ENCODE assay signal across 12 cellular contexts in the genomic region with DNA sequence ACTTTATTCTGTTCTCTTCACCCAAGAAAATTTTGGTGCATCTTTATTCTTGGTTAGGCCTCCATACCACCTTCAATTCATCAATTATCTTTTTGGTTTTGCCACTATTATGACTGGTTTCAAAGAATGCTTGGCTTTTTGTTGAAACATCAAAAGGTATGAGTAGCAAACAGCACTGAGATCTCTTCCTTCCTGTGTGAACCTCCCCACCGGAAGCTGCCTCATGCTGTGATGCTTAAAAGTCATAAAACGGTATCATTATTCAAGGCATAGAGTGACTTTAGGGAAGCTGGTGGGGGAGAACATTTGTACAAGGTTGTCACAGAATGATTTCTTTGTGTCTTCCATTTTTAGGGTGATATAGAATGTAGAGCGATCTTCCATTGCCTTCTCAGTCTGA.
DNase-seq lines count a peak whose midpoint lies in the region; ATAC-seq and TF ChIP-seq lines count a peak whose summit lies in the region.
"Had no signal": no experiment of that assay in that cellular context is flagged by ENCODE, and none has a peak within 500 bp of the region (broad histone marks: within the 10 kb centered on the region; RNA-seq: fewer than 3 reads in every experiment).

No MANE protein-coding gene starts in this region.

- WGBS in esophagus squamous epithelium, 2 donors = 83 to 92% methylated on average over 3 of the region's 3 CpGs

- H3K36me3 Mint-ChIP-seq in activated T-cell treated with anti-CD3 and anti-CD28 coated beads, Interleukin-2, amount 50 U/mL, for 24 hours (ENCODE audit: low read depth) = peaks cover 9% of the 10 kb centered on the region

- H3K4me3 ChIP-seq in esophagus squamous epithelium = no peak overlapping the region
- H3K4me3 ChIP-seq: cardiac muscle cell, hepatocyte, uterus had no signal

- no peaks in the 10 kb centered on the region for H3K9me3 ChIP-seq in esophagus squamous epithelium
- H3K9me3 ChIP-seq: uterus had no signal

- H3K4me1 Mint-ChIP-seq in activated T-cell treated with anti-CD3 and anti-CD28 coated beads, Interleukin-2, amount 50 U/mL, for 24 hours (ENCODE audit: low read depth) = peaks cover 85% of the 10 kb centered on the region

- H3K27ac Mint-ChIP-seq in activated T-cell treated with anti-CD3 and anti-CD28 coated beads, Interleukin-2, amount 50 U/mL, for 24 hours = peak overlapping the region; percentile 92
- H3K27ac Mint-ChIP-seq: nephron had no signal

- peak; percentile 37 to 58 for DNase-seq in activated CD8-positive, alpha-beta memory T cell treated with anti-CD3 and anti-CD28 coated beads for 4 hours (ENCODE audit: low read depth in 2 of 2)
- no peak for DNase-seq in activated CD8-positive, alpha-beta memory T cell treated with anti-CD3 and anti-CD28 coated beads, Interleukin-2, amount 50 U/mL, for 48 hours
- DNase-seq in activated T-cell treated with anti-CD3 and anti-CD28 coated beads, Interleukin-2, amount 50 U/mL, for 24 hours = peak; percentile 65
- DNase-seq in stimulated activated CD4-positive, alpha-beta T cell treated with anti-CD3 and anti-CD28 coated beads, Interleukin-12 subunit alpha, Interleukin-12 subunit beta, amount 100 ng/mL, for 4 hours = peak; percentile 47
- DNase-seq in NCI-H82 (lab: John Stamatoyannopoulos, UW) (no peak), esophagus squamous epithelium (lab: John Stamatoyannopoulos, UW) (no peak)
- DNase-seq: uterus had no signal

- ATAC-seq in GM18520 (IDR thresholded peaks at IDR 0.05; ENCODE audit: unreplicated experiment) (no peak), HG02885 (IDR thresholded peaks at IDR 0.05; ENCODE audit: poor library complexity, unreplicated experiment) (no peak)

- no peak for TF ChIP-seq POLR2A in esophagus squamous epithelium (IDR thresholded peaks at IDR 0.05)

- intact Hi-C loops in esophagus squamous epithelium (cut with DNase I) = no loop called here

- H3K36me3 ChIP-seq in esophagus squamous epithelium = no peaks in the 10 kb centered on the region
- H3K36me3 ChIP-seq: cardiac muscle cell, uterus had no signal

- H3K9me3 Mint-ChIP-seq in activated T-cell treated with anti-CD3 and anti-CD28 coated beads, Interleukin-2, amount 50 U/mL, for 24 hours = peaks cover 2% of the 10 kb centered on the region
- H3K9me3 Mint-ChIP-seq: nephron had no signal

- H3K27me3 ChIP-seq in esophagus squamous epithelium = no peaks in the 10 kb centered on the region
- H3K27me3 ChIP-seq: cardiac muscle cell, hepatocyte, uterus had no signal

- no peak overlapping the region for H3K27ac ChIP-seq in esophagus squamous epithelium
- H3K27ac ChIP-seq: cardiac muscle cell, hepatocyte, uterus had no signal

- H3K4me3 Mint-ChIP-seq in activated T-cell treated with anti-CD3 and anti-CD28 coated beads, Interleukin-2, amount 50 U/mL, for 24 hours = peak overlapping the region; percentile 30
- H3K4me3 Mint-ChIP-seq: nephron had no signal

- no peak for TF ChIP-seq CTCF in esophagus squamous epithelium (IDR thresholded peaks at IDR 0.05)

- no peaks in the 10 kb centered on the region for H3K27me3 Mint-ChIP-seq in activated T-cell treated with anti-CD3 and anti-CD28 coated beads, Interleukin-2, amount 50 U/mL, for 24 hours

- peaks cover 0 to 33% (median 0%) of the 10 kb centered on the region in 3 donors for H3K4me1 ChIP-seq in esophagus squamous epithelium
- H3K4me1 ChIP-seq: uterus had no signal

Comparison
In these comparisons a context has a peak if more than half of its experiments do, and no peak if none do; other contexts are left out.
1. DNase-seq: peak in activated CD8-positive, alpha-beta memory T cell treated with anti-CD3 and anti-CD28 coated beads for 4 hours (2 of 2), activated T-cell treated with anti-CD3 and anti-CD28 coated beads, Interleukin-2, amount 50 U/mL, for 24 hours (single experiment) and stimulated activated CD4-positive, alpha-beta T cell treated with anti-CD3 and anti-CD28 coated beads, Interleukin-12 subunit alpha, Interleukin-12 subunit beta, amount 100 ng/mL, for 4 hours (single experiment); none in activated CD8-positive, alpha-beta memory T cell treated with anti-CD3 and anti-CD28 coated beads, Interleukin-2, amount 50 U/mL, for 48 hours (single experiment), NCI-H82 (single experiment) and esophagus squamous epithelium (single experiment).